ENCODE assay signal across 8 cellular contexts in genomic region chr16:81035398-81035974, GRCh38. TPM values are rescaled to one million over a fixed set of nuclear protein-coding genes. Genes with fewer than 3 reads are reported as not detected.
A peak's percentile ranks its signal among the peaks of the same experiment; 100 is the strongest.
DNase-seq lines count a peak whose midpoint lies in the region; ATAC-seq and TF ChIP-seq lines count a peak whose summit lies in the region.

A gene with protein sequence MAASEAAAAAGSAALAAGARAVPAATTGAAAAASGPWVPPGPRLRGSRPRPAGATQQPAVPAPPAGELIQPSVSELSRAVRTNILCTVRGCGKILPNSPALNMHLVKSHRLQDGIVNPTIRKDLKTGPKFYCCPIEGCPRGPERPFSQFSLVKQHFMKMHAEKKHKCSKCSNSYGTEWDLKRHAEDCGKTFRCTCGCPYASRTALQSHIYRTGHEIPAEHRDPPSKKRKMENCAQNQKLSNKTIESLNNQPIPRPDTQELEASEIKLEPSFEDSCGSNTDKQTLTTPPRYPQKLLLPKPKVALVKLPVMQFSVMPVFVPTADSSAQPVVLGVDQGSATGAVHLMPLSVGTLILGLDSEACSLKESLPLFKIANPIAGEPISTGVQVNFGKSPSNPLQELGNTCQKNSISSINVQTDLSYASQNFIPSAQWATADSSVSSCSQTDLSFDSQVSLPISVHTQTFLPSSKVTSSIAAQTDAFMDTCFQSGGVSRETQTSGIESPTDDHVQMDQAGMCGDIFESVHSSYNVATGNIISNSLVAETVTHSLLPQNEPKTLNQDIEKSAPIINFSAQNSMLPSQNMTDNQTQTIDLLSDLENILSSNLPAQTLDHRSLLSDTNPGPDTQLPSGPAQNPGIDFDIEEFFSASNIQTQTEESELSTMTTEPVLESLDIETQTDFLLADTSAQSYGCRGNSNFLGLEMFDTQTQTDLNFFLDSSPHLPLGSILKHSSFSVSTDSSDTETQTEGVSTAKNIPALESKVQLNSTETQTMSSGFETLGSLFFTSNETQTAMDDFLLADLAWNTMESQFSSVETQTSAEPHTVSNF (plus strand): TSS chr16:81035842. CDS start chr16:81035871, 29 bp downstream.

- H2AFZ ChIP-seq in OCI-LY7 (ENCODE audit: low read length) = peak within 1 kb of the TSS; percentile 74; the same call in 1 of the 2 replicates

- H3K9me3 ChIP-seq in OCI-LY7 (ENCODE audit: low read length) (no peaks in the 10 kb centered on the region), mucosa of rectum (ENCODE audit: control insufficient read depth in 2 of 2, low read length in 2 of 2) (no peaks in the 10 kb centered on the region)

- H3K4me2 ChIP-seq in OCI-LY7 (ENCODE audit: low read length) = peak within 1 kb of the TSS; percentile 92

- H3K9ac ChIP-seq in mucosa of rectum (ENCODE audit: low read depth in 1 of 2, low read length in 2 of 2) = peak within 1 kb of the TSS; percentile 74 to 78

- TF ChIP-seq CTCF in OCI-LY7 (conservative IDR thresholded peaks at IDR 0.05; ENCODE audit: low read length) = peak; percentile 95

- H4K20me1 ChIP-seq in OCI-LY7 (ENCODE audit: insufficient read depth, low read length) = no peaks in the 10 kb centered on the region

- in situ Hi-C loops in Caki2 (cut with HindIII; ENCODE audit: low pct_unique_long_range_greater_than_20kb, low sequenced_read_pairs) = no loop called here

- DNase-seq in Caki2 (ENCODE audit: low read depth) = peak; percentile 75
- DNase-seq in HuH-7 (ENCODE audit: low spot score) = peak; percentile 85
- peak; percentile 93 for DNase-seq in OCI-LY7 (ENCODE audit: low spot score)
- peak; percentile 90 for DNase-seq in activated T-cell treated with anti-CD3 and anti-CD28 coated beads for 48 hours (ENCODE audit: low read depth)
- peak; percentile 90 to 96 for DNase-seq in erythroblast (lab: John Stamatoyannopoulos, UW)
- peak; percentile 65 to 77 for DNase-seq in stimulated activated CD8-positive, alpha-beta memory T cell treated with anti-CD3 and anti-CD28 coated beads, Interleukin-4, amount 100 ng/mL, for 4 hours (ENCODE audit: low read depth in 2 of 2, low spot score in 1 of 2)

- CTCF ChIA-PET in OCI-LY7 (lab: Charles Lee; ENCODE audit: unreplicated experiment) = no interaction called here

- peak; percentile 89 for ATAC-seq in GM21390 (IDR thresholded peaks at IDR 0.05; ENCODE audit: unreplicated experiment)

- POLR2A ChIA-PET in OCI-LY7 (lab: Charles Lee) = interaction anchor here (1.3 kb wide), 1 partner anchor 38 kb away, joined by 3 read pairs; no protein-coding TSS in a partner anchor

- H3K27ac ChIP-seq in OCI-LY7 (ENCODE audit: low read depth, low read length, poor library complexity, severe bottlenecking) (peak within 1 kb of the TSS; percentile 15), mucosa of rectum (ENCODE audit: low read depth in 2 of 2, low read length in 2 of 2) (peak within 1 kb of the TSS; percentile 38 to 68)

- no peaks in the 10 kb centered on the region for H3K27me3 ChIP-seq in mucosa of rectum (ENCODE audit: control insufficient read depth in 2 of 2, insufficient read depth in 2 of 2, low read length in 2 of 2)

- no peaks in the 10 kb centered on the region for H3K9me2 ChIP-seq in OCI-LY7 (ENCODE audit: insufficient read depth, low read length)

- no TSS peak for BruUV-seq in OCI-LY7 (replicated peaks; lab: Mats Ljungman, UMichigan)

- H3K36me3 ChIP-seq in OCI-LY7 (ENCODE audit: insufficient read depth, low read length) = peaks cover 28% of the 10 kb centered on the region
- peaks cover 0 to 6% of the 10 kb centered on the region in 2 donors for H3K36me3 ChIP-seq in mucosa of rectum (ENCODE audit: control insufficient read depth in 2 of 2, insufficient read depth in 2 of 2, low read length in 2 of 2)

- peak within 1 kb of the TSS; percentile 76 for H3K4me3 ChIP-seq in OCI-LY7 (ENCODE audit: low read depth, low read length, poor library complexity, severe bottlenecking)
- H3K4me3 ChIP-seq in mucosa of rectum (ENCODE audit: low read length in 2 of 2) = peak within 1 kb of the TSS; percentile 73 to 87

- peaks cover 13% of the 10 kb centered on the region for H3K4me1 ChIP-seq in OCI-LY7 (ENCODE audit: insufficient read depth, low read length, poor library complexity, severe bottlenecking)
- peaks cover 4 to 13% of the 10 kb centered on the region in 2 donors for H3K4me1 ChIP-seq in mucosa of rectum (ENCODE audit: control insufficient read depth in 2 of 2, insufficient read depth in 2 of 2, low read length in 2 of 2)

- peaks cover 18% of the 10 kb centered on the region; the same call in 1 of the 2 replicates for H3K79me2 ChIP-seq in OCI-LY7 (ENCODE audit: insufficient read depth, low read depth, low read length)

- intact Hi-C loops in OCI-LY7 (cut with micrococcal nuclease; ENCODE audit: unreplicated experiment) = loop anchor here (1.0 to 10.0 kb wide), 3 partner anchors 61 to 702 kb away; partner anchors contain the start of gene GCSH

- no peak for TF ChIP-seq POLR2A in erythroblast (IDR thresholded peaks at IDR 0.05; ENCODE audit: low read length)

RNA-seq across cellular contexts. Expression of the gene that starts here (rescaled TPM):
- total RNA-seq in Caki2 (2014; rRNA removed; shearing (Covaris generic); ENCODE audit: low replicate concordance) = 23.6 and 27.5 TPM in 2 replicates
- total RNA-seq in OCI-LY7 (2014; rRNA removed; shearing (Covaris generic)) = 13.6 and 15.0 TPM in 2 replicates
- 23.7 and 26.1 TPM in 2 replicates for total RNA-seq in OCI-LY7 (2022)

Comparison
In these comparisons a context has a peak if more than half of its experiments do, and no peak if none do; other contexts are left out.
1. Peak in every context shown above with its lines: DNase-seq, ATAC-seq, H3K4me3 ChIP-seq and H3K27ac ChIP-seq.